In the genomic region with DNA sequence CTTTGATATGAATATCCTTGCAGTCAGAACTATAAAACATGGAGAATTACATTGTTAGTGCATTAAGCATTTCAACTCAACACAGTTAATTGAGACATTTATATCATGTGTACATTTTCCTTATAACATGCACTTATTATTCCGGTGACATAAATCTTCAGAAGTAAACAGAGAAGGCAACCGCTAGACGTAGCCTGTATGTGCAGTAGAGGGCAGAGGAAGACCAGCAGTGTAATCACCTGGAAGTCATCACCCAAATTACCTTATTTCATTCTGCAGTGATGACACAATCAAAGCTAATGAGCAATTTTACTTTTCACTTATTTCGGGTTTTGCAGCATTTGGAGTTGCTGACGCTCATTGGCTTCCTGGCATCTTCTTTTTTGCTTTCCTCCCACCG, we compare ENCODE assay signal across 14 cellular contexts.
DNase-seq lines count a peak whose midpoint lies in the region; ATAC-seq and TF ChIP-seq lines count a peak whose summit lies in the region.
"Had no signal": no experiment of that assay in that cellular context is flagged by ENCODE, and none has a peak within 500 bp of the region (broad histone marks: within the 10 kb centered on the region; RNA-seq: fewer than 3 reads in every experiment).

No MANE protein-coding gene starts in this region.

- H3K27ac ChIP-seq in transverse colon, result no peak overlapping the region
- H3K27ac ChIP-seq in psoas muscle, result no peak overlapping the region
- H3K27ac ChIP-seq: parathyroid adenoma, thoracic aorta had no signal

- no peak for TF ChIP-seq EP300 in transverse colon (IDR thresholded peaks at IDR 0.05; ENCODE audit: low read depth)

- intact Hi-C loops in transverse colon (cut with DNase I; ENCODE audit: low total_unique reads), result no loop called here
- intact Hi-C loops in psoas muscle (cut with DNase I), result no loop called here
- intact Hi-C loops in natural killer cell (cut with micrococcal nuclease), result no loop called here

- TF ChIP-seq POLR2A in transverse colon (IDR thresholded peaks at IDR 0.05), result no peak

- H3K9me3 Mint-ChIP-seq in natural killer cell, result no peaks in the 10 kb centered on the region

- H3K4me3 ChIP-seq in epithelial cell of proximal tubule (ENCODE audit: low read depth, low read length), result no peak overlapping the region
- no peak overlapping the region for H3K4me3 ChIP-seq in transverse colon
- H3K4me3 ChIP-seq in psoas muscle, result no peak overlapping the region
- H3K4me3 ChIP-seq: thoracic aorta had no signal

- H3K36me3 ChIP-seq in transverse colon, result no peaks in the 10 kb centered on the region
- no peaks in the 10 kb centered on the region for H3K36me3 ChIP-seq in psoas muscle (ENCODE audit: insufficient read depth in 1 of 2, low read depth in 1 of 2)
- H3K36me3 ChIP-seq: thoracic aorta had no signal

- H3K4me1 Mint-ChIP-seq in natural killer cell, result no peaks in the 10 kb centered on the region

- H3K27me3 Mint-ChIP-seq in natural killer cell (ENCODE audit: low read depth in 2 of 2), result peaks cover 25 to 44% of the 10 kb centered on the region in 2 donors

- WGBS in transverse colon (ENCODE audit: low coverage in 1 of 2), 2 donors, result 61 to 76% methylated on average over 6 of the region's 6 CpGs
- WGBS in psoas muscle, 3 donors, result 79 to 89% (median 81%) methylated on average over 6 of the region's 6 CpGs

- H3K36me3 Mint-ChIP-seq in natural killer cell, result no peaks in the 10 kb centered on the region

- H3K4me3 Mint-ChIP-seq in natural killer cell, result no peak overlapping the region
- H3K4me3 Mint-ChIP-seq: T-helper 17 cell had no signal

- TF ChIP-seq CTCF in epithelial cell of proximal tubule (conservative IDR thresholded peaks at IDR 0.05; ENCODE audit: low read depth, low read length) (peak; percentile 25), transverse colon (IDR thresholded peaks at IDR 0.05) (peak in 4 of 5 experiments; percentile 37 to 44 (median 40)), psoas muscle (IDR thresholded peaks at IDR 0.05) (no peak), natural killer cell (IDR thresholded peaks at IDR 0.05) (no peak)

- no peaks in the 10 kb centered on the region for H3K9me3 ChIP-seq in transverse colon
- H3K9me3 ChIP-seq in psoas muscle, result no peaks in the 10 kb centered on the region
- H3K9me3 ChIP-seq: thoracic aorta had no signal

- ATAC-seq in psoas muscle, result no peak
- ATAC-seq in natural killer cell, result no peak
- no peak for ATAC-seq in GM21825 (IDR thresholded peaks at IDR 0.05; ENCODE audit: unreplicated experiment)
- ATAC-seq: T-helper 17 cell had no signal

- H3K27me3 ChIP-seq in transverse colon, result no peaks in the 10 kb centered on the region
- H3K27me3 ChIP-seq in psoas muscle (ENCODE audit: insufficient read depth in 3 of 3, low read length in 2 of 3), result peaks cover 0 to 4% (median 0%) of the 10 kb centered on the region in 3 donors

- no peak overlapping the region for H3K27ac Mint-ChIP-seq in natural killer cell
- H3K27ac Mint-ChIP-seq: T-helper 17 cell had no signal

- peak; percentile 11 for DNase-seq in NCI-H748 (lab: John Stamatoyannopoulos, UW; ENCODE audit: unreplicated experiment)
- DNase-seq in NCI-H748 treated with DMSO at 0.1 percent for 48 hours (lab: John Stamatoyannopoulos, UW), result no peak
- DNase-seq in NOMO-1 treated with DMSO at 0.1 percent for 48 hours (lab: John Stamatoyannopoulos, UW; ENCODE audit: unreplicated experiment), result peak; percentile 50
- DNase-seq in epithelial cell of proximal tubule (ENCODE audit: low read depth), result no peak
- DNase-seq in transverse colon, result no peak
- no peak for DNase-seq in psoas muscle
- no peak for DNase-seq in natural killer cell
- DNase-seq: activated CD4-positive, alpha-beta T cell treated with anti-CD3 and anti-CD28 coated beads for 48 hours; activated T-cell treated with anti-CD3 and anti-CD28 coated beads, Interleukin-2, amount 50 U/mL, for 48 hours; RPMI8226; T-helper 17 cell had no signal

- H3K4me1 ChIP-seq in transverse colon (no peaks in the 10 kb centered on the region), psoas muscle (no peaks in the 10 kb centered on the region)
- H3K4me1 ChIP-seq: parathyroid adenoma had no signal

- in situ Hi-C loops in transverse colon (cut with MboI; ENCODE audit: low pct_ligation_motif_present in 1 of 4, low pct_unique_long_range_greater_than_20kb in 1 of 4, low sequenced_read_pairs in 3 of 4), result no loop called here

Comparison
In these comparisons a context has a peak if more than half of its experiments do, and no peak if none do; other contexts are left out.
1. DNase-seq: peak in NCI-H748 (single experiment) and NOMO-1 treated with DMSO at 0.1 percent for 48 hours (single experiment); none in NCI-H748 treated with DMSO at 0.1 percent for 48 hours (single experiment), epithelial cell of proximal tubule (single experiment), transverse colon (single experiment), psoas muscle (0 of 2) and natural killer cell (single experiment).
2. CTCF ChIP-seq: peak in epithelial cell of proximal tubule (single experiment) and transverse colon (4 of 5); none in psoas muscle (single experiment) and natural killer cell (single experiment).